2 cellular contexts compared by ENCODE assay signal in the genomic region with DNA sequence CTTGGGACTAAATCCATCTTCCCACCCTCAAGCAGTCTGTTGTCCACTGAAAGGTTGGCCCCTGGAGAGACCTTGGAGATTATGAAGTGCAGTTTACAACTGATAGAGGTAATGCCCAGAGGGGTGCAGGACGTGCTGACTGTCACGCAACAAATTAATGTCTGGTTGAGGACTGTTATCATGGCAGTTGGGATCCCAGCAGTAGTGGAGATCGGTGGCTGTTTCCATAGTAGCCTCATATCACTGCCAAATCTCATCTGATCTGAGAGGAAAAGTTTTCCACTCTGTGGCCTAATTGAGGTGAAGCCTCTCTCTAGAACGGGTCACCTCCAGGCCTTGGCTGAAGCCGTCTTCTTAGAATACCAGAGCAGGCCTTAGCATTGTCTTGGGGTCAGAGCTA.
TF ChIP-seq lines count a peak whose summit lies in the region.

No MANE protein-coding gene starts in this region.

TF ChIP-seq in SK-N-SH, 30 proteins besides CTCF, POLR2A, EP300 and RAD21:
- TF ChIP-seq TAF1 (IDR thresholded peaks at IDR 0.05; ENCODE audit: borderline replicate concordance, low read depth, low read length), result no peak
- TF ChIP-seq, protein P1, sequence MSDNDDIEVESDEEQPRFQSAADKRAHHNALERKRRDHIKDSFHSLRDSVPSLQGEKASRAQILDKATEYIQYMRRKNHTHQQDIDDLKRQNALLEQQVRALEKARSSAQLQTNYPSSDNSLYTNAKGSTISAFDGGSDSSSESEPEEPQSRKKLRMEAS (IDR thresholded peaks at IDR 0.05; ENCODE audit: low read depth), result no peak
- TF ChIP-seq GABPA (IDR thresholded peaks at IDR 0.05; ENCODE audit: low read depth), result no peak
- no peak for TF ChIP-seq TCF12 (IDR thresholded peaks at IDR 0.05)
- TF ChIP-seq, protein P2, sequence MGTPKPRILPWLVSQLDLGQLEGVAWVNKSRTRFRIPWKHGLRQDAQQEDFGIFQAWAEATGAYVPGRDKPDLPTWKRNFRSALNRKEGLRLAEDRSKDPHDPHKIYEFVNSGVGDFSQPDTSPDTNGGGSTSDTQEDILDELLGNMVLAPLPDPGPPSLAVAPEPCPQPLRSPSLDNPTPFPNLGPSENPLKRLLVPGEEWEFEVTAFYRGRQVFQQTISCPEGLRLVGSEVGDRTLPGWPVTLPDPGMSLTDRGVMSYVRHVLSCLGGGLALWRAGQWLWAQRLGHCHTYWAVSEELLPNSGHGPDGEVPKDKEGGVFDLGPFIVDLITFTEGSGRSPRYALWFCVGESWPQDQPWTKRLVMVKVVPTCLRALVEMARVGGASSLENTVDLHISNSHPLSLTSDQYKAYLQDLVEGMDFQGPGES (IDR thresholded peaks at IDR 0.05; ENCODE audit: low read depth, low read length), result no peak
- peak; percentile 73 for TF ChIP-seq GATA2 (CRISPR knock-in tag; IDR thresholded peaks at IDR 0.05)
- no peak for TF ChIP-seq POLR2AphosphoS5 (IDR thresholded peaks at IDR 0.05; ENCODE audit: low read depth, low read length)
- no peak for TF ChIP-seq NFIC (IDR thresholded peaks at IDR 0.05; ENCODE audit: borderline replicate concordance)
- TF ChIP-seq TEAD4 (IDR thresholded peaks at IDR 0.05; ENCODE audit: borderline replicate concordance, insufficient read depth), result no peak
- TF ChIP-seq RCOR1 (IDR thresholded peaks at IDR 0.05; ENCODE audit: low read length), result 0 out of 2 replicates have a peak, but pooled peaks have one; percentile 30
- TF ChIP-seq, protein P3, sequence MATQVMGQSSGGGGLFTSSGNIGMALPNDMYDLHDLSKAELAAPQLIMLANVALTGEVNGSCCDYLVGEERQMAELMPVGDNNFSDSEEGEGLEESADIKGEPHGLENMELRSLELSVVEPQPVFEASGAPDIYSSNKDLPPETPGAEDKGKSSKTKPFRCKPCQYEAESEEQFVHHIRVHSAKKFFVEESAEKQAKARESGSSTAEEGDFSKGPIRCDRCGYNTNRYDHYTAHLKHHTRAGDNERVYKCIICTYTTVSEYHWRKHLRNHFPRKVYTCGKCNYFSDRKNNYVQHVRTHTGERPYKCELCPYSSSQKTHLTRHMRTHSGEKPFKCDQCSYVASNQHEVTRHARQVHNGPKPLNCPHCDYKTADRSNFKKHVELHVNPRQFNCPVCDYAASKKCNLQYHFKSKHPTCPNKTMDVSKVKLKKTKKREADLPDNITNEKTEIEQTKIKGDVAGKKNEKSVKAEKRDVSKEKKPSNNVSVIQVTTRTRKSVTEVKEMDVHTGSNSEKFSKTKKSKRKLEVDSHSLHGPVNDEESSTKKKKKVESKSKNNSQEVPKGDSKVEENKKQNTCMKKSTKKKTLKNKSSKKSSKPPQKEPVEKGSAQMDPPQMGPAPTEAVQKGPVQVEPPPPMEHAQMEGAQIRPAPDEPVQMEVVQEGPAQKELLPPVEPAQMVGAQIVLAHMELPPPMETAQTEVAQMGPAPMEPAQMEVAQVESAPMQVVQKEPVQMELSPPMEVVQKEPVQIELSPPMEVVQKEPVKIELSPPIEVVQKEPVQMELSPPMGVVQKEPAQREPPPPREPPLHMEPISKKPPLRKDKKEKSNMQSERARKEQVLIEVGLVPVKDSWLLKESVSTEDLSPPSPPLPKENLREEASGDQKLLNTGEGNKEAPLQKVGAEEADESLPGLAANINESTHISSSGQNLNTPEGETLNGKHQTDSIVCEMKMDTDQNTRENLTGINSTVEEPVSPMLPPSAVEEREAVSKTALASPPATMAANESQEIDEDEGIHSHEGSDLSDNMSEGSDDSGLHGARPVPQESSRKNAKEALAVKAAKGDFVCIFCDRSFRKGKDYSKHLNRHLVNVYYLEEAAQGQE (IDR thresholded peaks at IDR 0.05; ENCODE audit: low read depth, low read length), result no peak
- TF ChIP-seq, protein P4, sequence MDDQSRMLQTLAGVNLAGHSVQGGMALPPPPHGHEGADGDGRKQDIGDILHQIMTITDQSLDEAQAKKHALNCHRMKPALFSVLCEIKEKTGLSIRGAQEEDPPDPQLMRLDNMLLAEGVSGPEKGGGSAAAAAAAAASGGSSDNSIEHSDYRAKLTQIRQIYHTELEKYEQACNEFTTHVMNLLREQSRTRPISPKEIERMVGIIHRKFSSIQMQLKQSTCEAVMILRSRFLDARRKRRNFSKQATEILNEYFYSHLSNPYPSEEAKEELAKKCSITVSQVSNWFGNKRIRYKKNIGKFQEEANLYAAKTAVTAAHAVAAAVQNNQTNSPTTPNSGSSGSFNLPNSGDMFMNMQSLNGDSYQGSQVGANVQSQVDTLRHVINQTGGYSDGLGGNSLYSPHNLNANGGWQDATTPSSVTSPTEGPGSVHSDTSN (IDR thresholded peaks at IDR 0.05), result no peak

TF ChIP-seq in SK-N-SH treated with all-trans-retinoic acid at 6 μM for 48 hours, 23 proteins besides CTCF, POLR2A, EP300 and RAD21:
- TF ChIP-seq, protein P5, sequence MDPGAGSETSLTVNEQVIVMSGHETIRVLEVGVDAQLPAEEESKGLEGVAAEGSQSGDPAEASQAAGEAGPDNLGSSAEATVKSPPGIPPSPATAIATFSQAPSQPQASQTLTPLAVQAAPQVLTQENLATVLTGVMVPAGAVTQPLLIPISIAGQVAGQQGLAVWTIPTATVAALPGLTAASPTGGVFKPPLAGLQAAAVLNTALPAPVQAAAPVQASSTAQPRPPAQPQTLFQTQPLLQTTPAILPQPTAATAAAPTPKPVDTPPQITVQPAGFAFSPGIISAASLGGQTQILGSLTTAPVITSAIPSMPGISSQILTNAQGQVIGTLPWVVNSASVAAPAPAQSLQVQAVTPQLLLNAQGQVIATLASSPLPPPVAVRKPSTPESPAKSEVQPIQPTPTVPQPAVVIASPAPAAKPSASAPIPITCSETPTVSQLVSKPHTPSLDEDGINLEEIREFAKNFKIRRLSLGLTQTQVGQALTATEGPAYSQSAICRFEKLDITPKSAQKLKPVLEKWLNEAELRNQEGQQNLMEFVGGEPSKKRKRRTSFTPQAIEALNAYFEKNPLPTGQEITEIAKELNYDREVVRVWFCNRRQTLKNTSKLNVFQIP (CRISPR knock-in tag; IDR thresholded peaks at IDR 0.05; ENCODE audit: borderline replicate concordance, low read depth), result no peak
- TF ChIP-seq ZNF8 (CRISPR knock-in tag; IDR thresholded peaks at IDR 0.05) (no peak), PPARA (CRISPR knock-in tag; IDR thresholded peaks at IDR 0.05; ENCODE audit: borderline replicate concordance) (no peak), ZNF70 (CRISPR knock-in tag; IDR thresholded peaks at IDR 0.05) (no peak), ISL1 (CRISPR knock-in tag; IDR thresholded peaks at IDR 0.05) (no peak), ZFP3 (CRISPR knock-in tag; IDR thresholded peaks at IDR 0.05) (no peak), CSDC2 (CRISPR knock-in tag; IDR thresholded peaks at IDR 0.05) (no peak)
